ENCODE assay signal across 19 cellular contexts in the genomic region with DNA sequence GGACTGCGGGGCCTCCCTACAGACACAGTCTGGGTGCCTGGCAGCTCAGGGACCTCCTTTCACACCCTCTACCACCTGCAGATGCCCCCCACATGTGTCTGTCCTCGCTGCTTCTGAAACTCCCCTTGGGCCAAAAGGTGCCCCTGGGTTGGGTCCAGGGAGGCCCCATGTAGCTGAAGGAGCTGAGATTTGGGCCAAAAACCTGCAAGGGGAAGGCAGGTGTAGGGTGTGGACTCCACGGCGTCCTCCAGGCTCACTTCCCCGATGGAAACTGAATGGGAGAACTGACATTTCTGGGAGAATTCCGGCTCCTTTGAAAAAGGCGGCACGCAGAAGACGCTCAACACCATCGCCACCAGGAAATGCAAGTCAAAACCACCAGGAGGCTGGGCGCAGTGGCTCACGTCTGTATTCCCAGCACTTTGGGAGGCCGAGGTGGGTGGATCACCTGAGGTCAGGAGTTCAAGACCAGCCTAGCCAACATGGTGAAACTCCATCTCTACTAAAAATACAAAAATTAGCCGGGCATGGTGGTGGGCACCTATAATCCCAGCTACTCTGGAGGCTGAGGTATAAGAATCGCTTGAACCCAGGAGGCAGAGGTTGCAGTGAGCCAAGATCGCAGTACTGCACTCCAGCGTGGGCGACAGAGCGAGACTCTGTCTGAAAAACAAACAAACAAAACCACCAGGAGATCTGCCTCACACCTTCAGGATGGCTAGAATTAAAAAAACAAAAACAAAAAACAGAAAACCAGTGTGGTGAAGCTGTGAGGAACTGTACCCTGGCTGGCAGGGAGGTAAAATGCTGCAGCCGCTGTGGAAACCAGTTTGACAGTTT. TPM values are rescaled to one million over a fixed set of nuclear protein-coding genes. Genes with fewer than 3 reads are reported as not detected.
DNase-seq lines count a peak whose midpoint lies in the region; ATAC-seq and TF ChIP-seq lines count a peak whose summit lies in the region.
"Had no signal": no experiment of that assay in that cellular context is flagged by ENCODE, and none has a peak within 500 bp of the region (broad histone marks: within the 10 kb centered on the region; RNA-seq: fewer than 3 reads in every experiment).

No MANE protein-coding gene starts in this region.

- H3K27ac Mint-ChIP-seq in MCF 10A (ENCODE audit: low read depth, unreplicated experiment) (no peak overlapping the region), neural crest cell (ENCODE audit: unreplicated experiment) (no peak overlapping the region)
- H3K27ac Mint-ChIP-seq: mesothelial cell of epicardium; stimulated activated naive B cell treated with anti-CD40 and anti-IgM and Interleukin-4, amounts not matched to agents 10 μg/mL and 1 μg/mL and 100 μg/mL, for 72 hours had no signal

- DNase-seq in breast epithelium (ENCODE audit: low spot score in 2 of 2) (no peak), MCF 10A (ENCODE audit: unreplicated experiment) (no peak), cerebellum (ENCODE audit: low spot score) (peak; percentile 79), neural crest cell (ENCODE audit: low read depth, low spot score) (no peak), upper lobe of left lung (no peak), NCI-H1417 (lab: John Stamatoyannopoulos, UW) (no peak), LoVo (ENCODE audit: low spot score) (no peak), COLO668 (lab: John Stamatoyannopoulos, UW; ENCODE audit: unreplicated experiment) (no peak)
- DNase-seq: ACHN; activated CD4-positive, CD25-positive, alpha-beta regulatory T cell treated with anti-CD3 and anti-CD28 coated beads, Interleukin-2, amount 50 U/mL, for 72 hours; activated naive CD4-positive, alpha-beta T cell treated with Interleukin-2 at 50 U/mL for 16 hours; CD4-positive, alpha-beta memory T cell; NCI-H1436; occipital lobe; stimulated activated naive B cell treated with anti-CD40 and anti-IgM and Interleukin-4, amounts not matched to agents 10 μg/mL and 1 μg/mL and 100 μg/mL, for 72 hours; T-helper 2 cell had no signal

- H3K4me1 Mint-ChIP-seq in MCF 10A (ENCODE audit: insufficient read depth, unreplicated experiment) (peaks cover 6% of the 10 kb centered on the region), neural crest cell (peaks cover 35% of the 10 kb centered on the region)

- H3K4me1 ChIP-seq in breast epithelium (peaks cover 0 to 14% of the 10 kb centered on the region in 2 donors), upper lobe of left lung (peaks cover 64 to 92% (median 70%) of the 10 kb centered on the region in 4 donors)

- H3K9me3 ChIP-seq in breast epithelium: no peaks in the 10 kb centered on the region
- no peaks in the 10 kb centered on the region for H3K9me3 ChIP-seq in upper lobe of left lung

- H3K9me3 Mint-ChIP-seq in MCF 10A (ENCODE audit: unreplicated experiment) (no peaks in the 10 kb centered on the region), neural crest cell (peaks cover 3% of the 10 kb centered on the region)

- H3K36me3 Mint-ChIP-seq in MCF 10A (ENCODE audit: insufficient read depth, unreplicated experiment) (no peaks in the 10 kb centered on the region), neural crest cell (ENCODE audit: low read depth) (no peaks in the 10 kb centered on the region)
- H3K36me3 Mint-ChIP-seq: mesothelial cell of epicardium had no signal

- peaks cover 3 to 5% of the 10 kb centered on the region in 2 donors for H3K27me3 ChIP-seq in breast epithelium
- H3K27me3 ChIP-seq in upper lobe of left lung: no peaks in the 10 kb centered on the region

- peaks cover 9% of the 10 kb centered on the region for H3K27me3 Mint-ChIP-seq in MCF 10A (ENCODE audit: insufficient read depth, unreplicated experiment)
- peaks cover 4% of the 10 kb centered on the region for H3K27me3 Mint-ChIP-seq in neural crest cell (ENCODE audit: low read depth)

- ATAC-seq in upper lobe of left lung (ENCODE audit: low FRiP score in 2 of 2): no peak
- ATAC-seq: stimulated activated naive B cell treated with anti-CD40 and anti-IgM and Interleukin-4, amounts not matched to agents 10 μg/mL and 1 μg/mL and 100 μg/mL, for 72 hours had no signal

- POLR2A ChIA-PET in MCF 10A (lab: Yijun Ruan, JAX): interaction anchor here (0.6 to 1.5 kb wide), 4 partner anchors 9 to 221 kb away, joined by 3 to 6 read pairs (median 3); no protein-coding TSS in a partner anchor

- intact Hi-C loops in breast epithelium (cut with DNase I; ENCODE audit: low total_unique reads): no loop called here
- intact Hi-C loops in MCF 10A (cut with micrococcal nuclease): no loop called here

- no TSS peak for BruUV-seq in MCF 10A (replicated peaks; lab: Mats Ljungman, UMichigan)

- TF ChIP-seq CTCF in breast epithelium (IDR thresholded peaks at IDR 0.05): no peak
- TF ChIP-seq CTCF in MCF 10A (IDR thresholded peaks at IDR 0.05; ENCODE audit: unreplicated experiment): no peak
- TF ChIP-seq CTCF in neural crest cell (conservative IDR thresholded peaks at IDR 0.05): no peak
- no peak for TF ChIP-seq CTCF in upper lobe of left lung (IDR thresholded peaks at IDR 0.05)

- peak overlapping the region; percentile 72 to 80 for H3K27ac ChIP-seq in breast epithelium
- peak overlapping the region; percentile 76 to 85 (median 82) for H3K27ac ChIP-seq in upper lobe of left lung

- no peak overlapping the region for H3K4me3 ChIP-seq in breast epithelium
- H3K4me3 ChIP-seq in upper lobe of left lung: no peak overlapping the region
- H3K4me3 ChIP-seq: smooth muscle cell had no signal

- 85 to 86% methylated on average over 18 to 20 of the region's 20 CpGs for WGBS in upper lobe of left lung, 2 donors

- H3K4me3 Mint-ChIP-seq in MCF 10A (ENCODE audit: unreplicated experiment): no peak overlapping the region
- H3K4me3 Mint-ChIP-seq in neural crest cell: peak overlapping the region; percentile 51
- H3K4me3 Mint-ChIP-seq: dendritic cell treated with granulocyte-macrophage colony-stimulating factor and Interleukin-4, amounts not matched to agents 40 ng/mL and 50 ng/mL, for 4 days; mesothelial cell of epicardium; stimulated activated naive B cell treated with anti-CD40 and anti-IgM and Interleukin-4, amounts not matched to agents 10 μg/mL and 1 μg/mL and 100 μg/mL, for 72 hours had no signal

- no peak for TF ChIP-seq EP300 in upper lobe of left lung (IDR thresholded peaks at IDR 0.05)

- H3K36me3 ChIP-seq in breast epithelium (no peaks in the 10 kb centered on the region), upper lobe of left lung (no peaks in the 10 kb centered on the region)

- CTCF ChIA-PET in MCF 10A (lab: Yijun Ruan, JAX): interaction anchor here (0.5 to 3.6 kb wide), 9 partner anchors 15 to 651 kb away, joined by 3 to 20 read pairs (median 4); no protein-coding TSS in a partner anchor

- no peak for TF ChIP-seq POLR2A in breast epithelium (IDR thresholded peaks at IDR 0.05)
- no peak for TF ChIP-seq POLR2A in upper lobe of left lung (IDR thresholded peaks at IDR 0.05)

RNA-seq across cellular contexts. Expression of a gene that starts 13.2 kb away (rescaled TPM):
- total RNA-seq in breast epithelium (10 to 100 TPM; 21.0 to 47.0 (median 37.6) TPM), MCF 10A (2022) (46.4 and 67.0 TPM in 2 replicates), cerebellum (33.7 TPM), neural crest cell (47.5 and 53.6 TPM in 2 replicates), upper lobe of left lung (100 to 1,000 TPM in 5 of 6 donors, 10 to 100 TPM in 1; 90.7 to 231 (median 123) TPM)

RNA-seq across cellular contexts. Expression of a gene that starts 30.1 kb away (rescaled TPM):
- total RNA-seq in breast epithelium: 10 to 100 TPM; 18.6 to 30.2 (median 27.7) TPM
- total RNA-seq in MCF 10A (2022): 19.5 and 22.6 TPM in 2 replicates
- total RNA-seq in cerebellum: 13.7 TPM
- total RNA-seq in neural crest cell: 32.7 and 33.2 TPM in 2 replicates
- 10 to 100 TPM; 29.5 to 75.4 (median 34.8) TPM for total RNA-seq in upper lobe of left lung
